In genomic region chr2:70426341-70426740, GRCh38 we compare ENCODE assay signal across 19 cellular contexts.
"Had no signal": no experiment of that assay in that cellular context is flagged by ENCODE, and none has a peak within 500 bp of the region (broad histone marks: within the 10 kb centered on the region; RNA-seq: fewer than 3 reads in every experiment).

No MANE protein-coding gene starts in this region.

- H3K4me3 Mint-ChIP-seq: naive thymus-derived CD4-positive, alpha-beta T cell; stimulated activated memory B cell treated with anti-CD40 and anti-IgM and Interleukin-4, amounts not matched to agents 10 μg/mL and 1 μg/mL and 100 μg/mL, for 72 hours; stimulated activated naive CD8-positive, alpha-beta T cell treated with anti-CD3 and anti-CD28 coated beads, Interleukin-15, Interleukin-2, amounts not matched to agents 100 ng/mL and 50 ng/mL, for 24 hours had no signal

- H3K36me3 Mint-ChIP-seq: naive thymus-derived CD4-positive, alpha-beta T cell; stimulated activated memory B cell treated with anti-CD40 and anti-IgM and Interleukin-4, amounts not matched to agents 10 μg/mL and 1 μg/mL and 100 μg/mL, for 72 hours had no signal

- H3K9me3 ChIP-seq: neutrophil, spleen, tibial artery, upper lobe of left lung, uterus had no signal

- H3K4me1 ChIP-seq: heart left ventricle, spleen, tibial artery, upper lobe of left lung, uterus had no signal

- H3K36me3 ChIP-seq: heart left ventricle, neutrophil, spleen, tibial artery, upper lobe of left lung, uterus had no signal

- DNase-seq: cortex of kidney; effector memory CD4-positive, alpha-beta T cell; heart left ventricle; hippocampal formation; kidney glomerular epithelial cell; naive thymus-derived CD4-positive, alpha-beta T cell; posterior cingulate gyrus; spleen; stimulated activated CD4-positive, alpha-beta T cell treated with anti-CD3 and anti-CD28 coated beads, Interleukin-15, amount 100 ng/mL, for 24 hours; stimulated activated CD4-positive, alpha-beta T cell treated with anti-CD3 and anti-CD28 coated beads, Interleukin-1b, Interleukin-23, amount 100 ng/mL, for 48 hours; stimulated activated CD4-positive, alpha-beta T cell treated with anti-CD3 and anti-CD28 coated beads, Interleukin-4, amount 100 ng/mL, for 24 hours; tibial artery; uterus had no signal

- H3K4me1 Mint-ChIP-seq: naive thymus-derived CD4-positive, alpha-beta T cell; stimulated activated memory B cell treated with anti-CD40 and anti-IgM and Interleukin-4, amounts not matched to agents 10 μg/mL and 1 μg/mL and 100 μg/mL, for 72 hours had no signal

- H3K27ac Mint-ChIP-seq: naive thymus-derived CD4-positive, alpha-beta T cell; stimulated activated memory B cell treated with anti-CD40 and anti-IgM and Interleukin-4, amounts not matched to agents 10 μg/mL and 1 μg/mL and 100 μg/mL, for 72 hours; stimulated activated naive CD8-positive, alpha-beta T cell treated with anti-CD3 and anti-CD28 coated beads, Interleukin-15, Interleukin-2, amounts not matched to agents 100 ng/mL and 50 ng/mL, for 24 hours had no signal

- H3K27me3 ChIP-seq: tibial artery, upper lobe of left lung, uterus had no signal

- H3K27ac ChIP-seq: heart left ventricle, neutrophil, spleen, tibial artery, upper lobe of left lung, uterus had no signal

- H3K9me3 Mint-ChIP-seq: stimulated activated memory B cell treated with anti-CD40 and anti-IgM and Interleukin-4, amounts not matched to agents 10 μg/mL and 1 μg/mL and 100 μg/mL, for 72 hours; stimulated activated naive CD8-positive, alpha-beta T cell treated with anti-CD3 and anti-CD28 coated beads, Interleukin-15, Interleukin-2, amounts not matched to agents 100 ng/mL and 50 ng/mL, for 24 hours had no signal

- FAIRE-seq: endometrium, frontal cortex had no signal

- H3K4me3 ChIP-seq: heart left ventricle, spleen, tibial artery, upper lobe of left lung, uterus had no signal
